In the genomic region with DNA sequence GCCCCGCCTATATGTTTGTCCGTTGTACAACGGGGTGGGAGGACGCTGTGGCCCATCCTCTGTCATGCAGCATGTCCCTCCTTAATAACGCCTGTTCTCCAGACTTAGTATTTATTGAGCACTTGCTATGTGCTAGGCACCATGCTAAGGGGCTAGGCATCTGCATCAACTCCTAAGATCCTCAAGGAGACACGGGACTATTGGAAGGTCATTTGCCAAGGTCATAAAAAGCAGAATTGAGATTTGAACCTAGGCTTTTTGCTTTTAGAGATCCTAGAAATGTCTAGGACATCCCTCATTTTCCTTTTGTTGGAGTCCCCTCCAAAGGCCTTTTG, we compare ENCODE assay signal across 20 cellular contexts. TPM values are rescaled to one million over a fixed set of nuclear protein-coding genes. Genes with fewer than 3 reads are reported as not detected.
DNase-seq lines count a peak whose midpoint lies in the region; ATAC-seq, FAIRE-seq and TF ChIP-seq lines count a peak whose summit lies in the region.
"Had no signal": no experiment of that assay in that cellular context is flagged by ENCODE, and none has a peak within 500 bp of the region (broad histone marks: within the 10 kb centered on the region; RNA-seq: fewer than 3 reads in every experiment).

No MANE protein-coding gene starts in this region.

- no peak for TF ChIP-seq EP300 in K562 (IDR thresholded peaks at IDR 0.05; ENCODE audit: low read length)

- H3K4me3 ChIP-seq in HUES48 (ENCODE audit: low read depth, low read length) (peak overlapping the region; percentile 18; the same call in 1 of the 2 replicates), K562 (no peak overlapping the region)

- H3K79me2 ChIP-seq in K562 (ENCODE audit: control insufficient read depth, insufficient read depth, low read length), result peaks cover 14% of the 10 kb centered on the region

- intact Hi-C loops in K562 (cut with micrococcal nuclease), result loop anchor here (5.0 kb wide), 1 partner anchor 51 kb away; a partner anchor contains a TSS
- intact Hi-C loops in activated CD8-positive, alpha-beta T cell treated with anti-CD3 and anti-CD28 coated beads for 36 hours (cut with micrococcal nuclease), result no loop called here

- no peak overlapping the region for H3K4me3 Mint-ChIP-seq in activated CD8-positive, alpha-beta T cell treated with anti-CD3 and anti-CD28 coated beads for 36 hours
- H3K4me3 Mint-ChIP-seq in activated T-cell treated with anti-CD3 and anti-CD28 coated beads, Interleukin-2, amount 50 U/mL, for 4 hours, result no peak overlapping the region
- H3K4me3 Mint-ChIP-seq: activated T-cell treated with anti-CD3 and anti-CD28 coated beads, Interleukin-2, amount 50 U/mL, for 24 hours; dendritic cell treated with granulocyte-macrophage colony-stimulating factor and Interleukin-4, amounts not matched to agents 40 ng/mL and 50 ng/mL, for 4 days had no signal

- H3K4me2 ChIP-seq in K562 (ENCODE audit: insufficient read depth, low read length), result no peak overlapping the region

- TF ChIP-seq POLR2A in K562 (conservative IDR thresholded peaks at IDR 0.05), result no peak

- no peak for FAIRE-seq in K562 (lab: Jason Lieb, UNC)
- FAIRE-seq: GM18507, urothelium cell line had no signal

- 8% methylated on average over 6 of the region's 6 CpGs for WGBS in K562 (ENCODE audit: insufficient coverage, low coverage, missing lambda C conversion rate)

- H3K36me3 ChIP-seq in HUES48 (ENCODE audit: control insufficient read depth, insufficient read depth, low read length) (no peaks in the 10 kb centered on the region), K562 (ENCODE audit: control insufficient read depth, insufficient read depth, low read length) (peaks cover 2% of the 10 kb centered on the region; the same call in 1 of the 3 replicates)
- H3K36me3 ChIP-seq: brain microvascular endothelial cell had no signal

- peaks cover 20% of the 10 kb centered on the region for H4K20me1 ChIP-seq in K562 (replicated peaks; ENCODE audit: control insufficient read depth, insufficient read depth, low read length)

- CTCF ChIA-PET in K562 (lab: Yijun Ruan, JAX; ENCODE audit: low intra/inter-chr PET ratio), result interaction anchor here (0.6 kb wide), 1 partner anchor 189 kb away, joined by 3 read pairs; no protein-coding TSS in a partner anchor
- CTCF ChIA-PET in activated CD8-positive, alpha-beta T cell treated with anti-CD3 and anti-CD28 coated beads for 36 hours (lab: Charles Lee), result interaction anchor here (0.9 to 2.2 kb wide), 11 partner anchors 8 to 78 kb away, joined by 3 to 13 read pairs (median 5); no protein-coding TSS in a partner anchor

- BruUV-seq in K562 (replicated peaks; lab: Mats Ljungman, UMichigan), result no TSS peak

- DNase-seq in K562 (ENCODE audit: extremely low read depth in 1 of 4, low spot score in 3 of 4), result no peak
- no peak for DNase-seq in activated CD8-positive, alpha-beta T cell treated with anti-CD3 and anti-CD28 coated beads for 36 hours
- no peak for DNase-seq in activated T-cell treated with anti-CD3 and anti-CD28 coated beads, Interleukin-2, amount 50 U/mL, for 4 hours
- no peak for DNase-seq in substantia nigra (lab: John Stamatoyannopoulos, UW)
- DNase-seq: activated T-cell treated with anti-CD3 and anti-CD28 coated beads, Interleukin-2, amount 50 U/mL, for 24 hours; DND-41; foreskin melanocyte; GOT3; NCI-H2171 treated with DMSO at 0.1 percent for 48 hours had no signal

- H3K4me1 Mint-ChIP-seq in activated CD8-positive, alpha-beta T cell treated with anti-CD3 and anti-CD28 coated beads for 36 hours (ENCODE audit: low read depth), result peaks cover 44% of the 10 kb centered on the region
- H3K4me1 Mint-ChIP-seq in activated T-cell treated with anti-CD3 and anti-CD28 coated beads, Interleukin-2, amount 50 U/mL, for 4 hours (ENCODE audit: low read depth), result peaks cover 38% of the 10 kb centered on the region

- no peak overlapping the region for H3K27ac Mint-ChIP-seq in activated CD8-positive, alpha-beta T cell treated with anti-CD3 and anti-CD28 coated beads for 36 hours
- H3K27ac Mint-ChIP-seq: activated naive CD8-positive, alpha-beta T cell; activated T-cell treated with anti-CD3 and anti-CD28 coated beads, Interleukin-2, amount 50 U/mL, for 24 hours; dendritic cell treated with granulocyte-macrophage colony-stimulating factor and Interleukin-4, amounts not matched to agents 40 ng/mL and 50 ng/mL, for 4 days had no signal

- H3K9me3 Mint-ChIP-seq in activated CD8-positive, alpha-beta T cell treated with anti-CD3 and anti-CD28 coated beads for 36 hours, result peaks cover 1% of the 10 kb centered on the region
- no peaks in the 10 kb centered on the region for H3K9me3 Mint-ChIP-seq in activated T-cell treated with anti-CD3 and anti-CD28 coated beads, Interleukin-2, amount 50 U/mL, for 4 hours
- H3K9me3 Mint-ChIP-seq: activated T-cell treated with anti-CD3 and anti-CD28 coated beads, Interleukin-2, amount 50 U/mL, for 24 hours; dendritic cell treated with granulocyte-macrophage colony-stimulating factor and Interleukin-4, amounts not matched to agents 40 ng/mL and 50 ng/mL, for 4 days had no signal

- peaks cover 18% of the 10 kb centered on the region for H3K4me1 ChIP-seq in HUES48 (ENCODE audit: control insufficient read depth, insufficient read depth, low read length)
- H3K4me1 ChIP-seq in K562 (replicated peaks in 1 of 2; ENCODE audit: control insufficient read depth in 2 of 2, insufficient read depth in 2 of 2, low read length in 2 of 2), result peaks cover 48 to 67% of the 10 kb centered on the region in 2 experiments

- POLR2A ChIA-PET in K562 (lab: Yijun Ruan, JAX), result no interaction called here
- POLR2A ChIA-PET in activated CD8-positive, alpha-beta T cell treated with anti-CD3 and anti-CD28 coated beads for 36 hours (lab: Charles Lee), result no interaction called here

- H3K9me3 ChIP-seq in HUES48 (ENCODE audit: control insufficient read depth, insufficient read depth, low read length) (no peaks in the 10 kb centered on the region), K562 (replicated peaks; ENCODE audit: control insufficient read depth, insufficient read depth, low read depth, low read length) (no peaks in the 10 kb centered on the region)

- in situ Hi-C loops in K562 (cut with MboI), result no loop called here

- TF ChIP-seq RAD21 in K562 (CRISPR knock-in tag; conservative IDR thresholded peaks at IDR 0.05 in 1 of 2, IDR thresholded peaks at IDR 0.05 in 1 of 2), result no peak

- TF ChIP-seq CTCF in 22Rv1 (IDR thresholded peaks at IDR 0.05) (no peak), K562 (IDR thresholded peaks at IDR 0.05 in 2 of 3, conservative IDR thresholded peaks at IDR 0.05 in 1 of 3; ENCODE audit: insufficient read depth in 2 of 3, low read depth in 1 of 3, low read length in 3 of 3) (no peak)
- no peak for TF ChIP-seq CTCF in activated CD8-positive, alpha-beta T cell treated with anti-CD3 and anti-CD28 coated beads for 36 hours (IDR thresholded peaks at IDR 0.05)

- H3K9ac ChIP-seq in HUES48 (ENCODE audit: low read depth, low read length) (no peak overlapping the region), K562 (ENCODE audit: insufficient read depth in 1 of 2, low read depth in 2 of 2, low read length in 2 of 2) (no peak overlapping the region)

- no peaks in the 10 kb centered on the region for H3K9me1 ChIP-seq in K562 (ENCODE audit: control insufficient read depth, insufficient read depth, low read length)

- H3K27ac ChIP-seq in 22Rv1, result peak overlapping the region; percentile 69
- H3K27ac ChIP-seq in HUES48 (ENCODE audit: low read depth, low read length), result no peak overlapping the region
- peak overlapping the region; percentile 24; the same call in 2 of the 3 replicates for H3K27ac ChIP-seq in K562 (ENCODE audit: extremely low read depth, low read depth, low read length)
- no peak overlapping the region for H3K27ac ChIP-seq in substantia nigra (ENCODE audit: low read depth, low read length, poor library complexity, severe bottlenecking)
- H3K27ac ChIP-seq: brain microvascular endothelial cell, epithelial cell of prostate had no signal

- no peak for ATAC-seq in K562
- no peak for ATAC-seq in activated CD8-positive, alpha-beta T cell treated with anti-CD3 and anti-CD28 coated beads for 36 hours
- ATAC-seq in activated T-cell treated with anti-CD3 and anti-CD28 coated beads, Interleukin-2, amount 50 U/mL, for 4 hours, result no peak

- H2AFZ ChIP-seq in K562 (ENCODE audit: low read depth, low read length), result peak overlapping the region; percentile 9; the same call in 1 of the 2 replicates

- peaks cover 79% of the 10 kb centered on the region for H3K27me3 Mint-ChIP-seq in activated CD8-positive, alpha-beta T cell treated with anti-CD3 and anti-CD28 coated beads for 36 hours
- H3K27me3 Mint-ChIP-seq in activated T-cell treated with anti-CD3 and anti-CD28 coated beads, Interleukin-2, amount 50 U/mL, for 4 hours (ENCODE audit: low read depth), result peaks cover 81% of the 10 kb centered on the region

- H3K36me3 Mint-ChIP-seq in activated CD8-positive, alpha-beta T cell treated with anti-CD3 and anti-CD28 coated beads for 36 hours (ENCODE audit: low read depth), result no peaks in the 10 kb centered on the region
- no peaks in the 10 kb centered on the region for H3K36me3 Mint-ChIP-seq in activated T-cell treated with anti-CD3 and anti-CD28 coated beads, Interleukin-2, amount 50 U/mL, for 4 hours (ENCODE audit: insufficient read depth)

- peaks cover 25% of the 10 kb centered on the region for H3K27me3 ChIP-seq in HUES48 (ENCODE audit: control insufficient read depth, insufficient read depth, low read length)
- H3K27me3 ChIP-seq in K562 (ENCODE audit: control insufficient read depth in 2 of 2, insufficient read depth in 2 of 2, low read length in 2 of 2), result no peaks in the 10 kb centered on the region; a peak in 1 of 5 replicates

RNA-seq across cellular contexts. Expression of a gene that starts 1.8 kb away (rescaled TPM):
- 16.9 and 44.1 TPM in 2 replicates for total RNA-seq in K562 (2011; cell fraction: chromatin; rRNA removed; ENCODE audit: low replicate concordance)
- 24.6 and 28.7 TPM in 2 replicates for total RNA-seq in K562 (2011; cell fraction: nucleolus; rRNA removed)
- 19.8 and 23.5 TPM in 2 replicates for total RNA-seq in K562 (2011; cell fraction: nucleoplasm; rRNA removed)
- total RNA-seq in K562 (2014; rRNA removed), result 3.9 and 5.7 TPM in 2 replicates
- total RNA-seq in K562 (2014; rRNA removed; fragmentation: Illumina TruSeq; extraction: Trizol), result 1.9 and 2.8 TPM in 2 replicates
- 2.9 and 3.1 TPM in 2 replicates for total RNA-seq in K562 (2015; rRNA removed; fragmentation: Illumina TruSeq; extraction: Trizol)
- 10.3 and 12.1 TPM in 2 replicates for total RNA-seq in K562 (2021)
- 8.2 and 17.4 TPM in 2 replicates for polyA plus RNA-seq in K562 (2011; rRNA removed)
- polyA plus RNA-seq in K562 (2011; cell fraction: cytosol; rRNA removed), result 12.7 and 13.3 TPM in 2 replicates
- 58.3 and 58.5 TPM in 2 replicates for polyA plus RNA-seq in K562 (2011; cell fraction: nucleus; rRNA removed)
- 6.0 and 9.1 TPM in 2 replicates for polyA plus RNA-seq in K562 (2012)
- polyA plus RNA-seq in K562 (2014; fragmentation: Illumina TruSeq; extraction: Trizol), result 6.4 and 8.8 TPM in 2 replicates
- polyA plus RNA-seq in K562 (2014; fragmentation: Nextera tagmentation; extraction: Ambion mirVana), result under 1 TPM; 0.48 to 0.67 TPM
- polyA plus RNA-seq in K562 (2014; rRNA removed), result 7.6 and 10.5 TPM in 2 replicates
- 5.9 and 8.4 TPM in 2 replicates for polyA minus RNA-seq in K562 (2011; rRNA and poly(A)+ RNA removed)
- polyA minus RNA-seq in K562 (2011; cell fraction: cytosol; rRNA and poly(A)+ RNA removed), result 9.2 and 12.7 TPM in 2 replicates
- polyA minus RNA-seq in K562 (2011; cell fraction: nucleus; rRNA and poly(A)+ RNA removed), result 6.7 and 10.0 TPM in 2 replicates
- total RNA-seq in activated CD8-positive, alpha-beta T cell treated with anti-CD3 and anti-CD28 coated beads for 36 hours, result 1 to 10 TPM; 2.4 to 3.0 TPM
- 1 to 10 TPM in 1 of 3 donors, under 1 TPM in 2; 0.37 to 1.0 (median 0.38) TPM for total RNA-seq in activated T-cell treated with anti-CD3 and anti-CD28 coated beads, Interleukin-2, amount 50 U/mL, for 4 hours

RNA-seq across cellular contexts. Expression of a gene that starts 2.1 kb away (rescaled TPM):
- total RNA-seq in K562 (2011; cell fraction: chromatin; rRNA removed; ENCODE audit: low replicate concordance), result 0.76 and 1.6 TPM in 2 replicates
- total RNA-seq in K562 (2011; cell fraction: nucleolus; rRNA removed), result 2.8 and 3.8 TPM in 2 replicates
- 3.1 and 3.4 TPM in 2 replicates for total RNA-seq in K562 (2011; cell fraction: nucleoplasm; rRNA removed)
- total RNA-seq in K562 (2014; rRNA removed) (0.73 and 1.1 TPM in 2 replicates), K562 (2014; rRNA removed; fragmentation: Illumina TruSeq; extraction: Trizol) (0.19 and 0.22 TPM in 2 replicates), K562 (2015; rRNA removed; fragmentation: Illumina TruSeq; extraction: Trizol) (0.40 and 1.1 TPM in 2 replicates), K562 (2021) (0.69 and 2.3 TPM in 2 replicates)
- polyA plus RNA-seq in K562 (2011; rRNA removed) (0.86 and 0.87 TPM in 2 replicates), K562 (2014; fragmentation: Illumina TruSeq; extraction: Trizol) (0.96 and 1.2 TPM in 2 replicates), K562 (2014; fragmentation: Nextera tagmentation; extraction: Ambion mirVana) (under 1 TPM in 1 of 2 experiments, not detected in 1; 0.20 TPM), K562 (2014; rRNA removed) (0.58 and 1.9 TPM in 2 replicates)
- 1.4 and 1.9 TPM in 2 replicates for polyA plus RNA-seq in K562 (2011; cell fraction: cytosol; rRNA removed)
- 0.63 and 1.0 TPM in 2 replicates for polyA plus RNA-seq in K562 (2011; cell fraction: nucleus; rRNA removed)
- 2.0 and 3.5 TPM in 2 replicates for polyA plus RNA-seq in K562 (2012)
- not detected in 2 replicates for polyA minus RNA-seq in K562 (2011; rRNA and poly(A)+ RNA removed)
- polyA minus RNA-seq in K562 (2011; cell fraction: cytosol; rRNA and poly(A)+ RNA removed), result 1.7 TPM in 1 of 2 replicates, not detected in the other
- polyA minus RNA-seq in K562 (2011; cell fraction: nucleus; rRNA and poly(A)+ RNA removed), result 0.56 TPM in 1 of 2 replicates, not detected in the other
- not detected for total RNA-seq in activated CD8-positive, alpha-beta T cell treated with anti-CD3 and anti-CD28 coated beads for 36 hours
- not detected for total RNA-seq in activated T-cell treated with anti-CD3 and anti-CD28 coated beads, Interleukin-2, amount 50 U/mL, for 4 hours
- total RNA-seq: osteocyte, RPMI7951, sciatic nerve had no signal

RNA-seq across cellular contexts. Expression of a gene that starts 30.1 kb away (rescaled TPM):
- total RNA-seq in K562 (2011; cell fraction: chromatin; rRNA removed; ENCODE audit: low replicate concordance), result 24.8 and 63.1 TPM in 2 replicates
- 48.6 and 51.0 TPM in 2 replicates for total RNA-seq in K562 (2011; cell fraction: nucleolus; rRNA removed)
- 42.1 and 45.2 TPM in 2 replicates for total RNA-seq in K562 (2011; cell fraction: nucleoplasm; rRNA removed)
- total RNA-seq in K562 (2014; rRNA removed), result 62.7 and 80.8 TPM in 2 replicates
- total RNA-seq in K562 (2014; rRNA removed; fragmentation: Illumina TruSeq; extraction: Trizol), result 36.7 TPM in 2 replicates
- total RNA-seq in K562 (2015; rRNA removed; fragmentation: Illumina TruSeq; extraction: Trizol), result 60.2 and 61.7 TPM in 2 replicates
- 53.9 and 64.1 TPM in 2 replicates for total RNA-seq in K562 (2021)
- polyA plus RNA-seq in K562 (2011; rRNA removed), result 60.7 and 62.8 TPM in 2 replicates
- 109 and 127 TPM in 2 replicates for polyA plus RNA-seq in K562 (2011; cell fraction: cytosol; rRNA removed)
- 59.9 and 78.3 TPM in 2 replicates for polyA plus RNA-seq in K562 (2011; cell fraction: nucleus; rRNA removed)
- 43.0 and 67.1 TPM in 2 replicates for polyA plus RNA-seq in K562 (2012)
- polyA plus RNA-seq in K562 (2014; fragmentation: Illumina TruSeq; extraction: Trizol), result 46.9 and 74.6 TPM in 2 replicates
- polyA plus RNA-seq in K562 (2014; fragmentation: Nextera tagmentation; extraction: Ambion mirVana), result 10 to 100 TPM; 22.3 to 34.6 TPM
- polyA plus RNA-seq in K562 (2014; rRNA removed), result 78.0 and 107 TPM in 2 replicates
- polyA minus RNA-seq in K562 (2011; rRNA and poly(A)+ RNA removed), result 62.8 and 83.0 TPM in 2 replicates
- 47.4 and 60.5 TPM in 2 replicates for polyA minus RNA-seq in K562 (2011; cell fraction: cytosol; rRNA and poly(A)+ RNA removed)
- polyA minus RNA-seq in K562 (2011; cell fraction: nucleus; rRNA and poly(A)+ RNA removed), result 17.8 and 23.9 TPM in 2 replicates
- 10 to 100 TPM; 40.3 to 44.1 TPM for total RNA-seq in activated CD8-positive, alpha-beta T cell treated with anti-CD3 and anti-CD28 coated beads for 36 hours
- total RNA-seq in activated T-cell treated with anti-CD3 and anti-CD28 coated beads, Interleukin-2, amount 50 U/mL, for 4 hours, result 10 to 100 TPM; 32.3 to 42.7 (median 39.1) TPM

RNA-seq across cellular contexts. Expression of a gene that starts 34.6 kb away (rescaled TPM):
- not detected in 2 replicates for total RNA-seq in K562 (2011; cell fraction: chromatin; rRNA removed; ENCODE audit: low replicate concordance)
- total RNA-seq in K562 (2011; cell fraction: nucleolus; rRNA removed), result not detected in 2 replicates
- not detected in 2 replicates for total RNA-seq in K562 (2011; cell fraction: nucleoplasm; rRNA removed)
- 0.37 TPM in 1 of 2 replicates, not detected in the other for total RNA-seq in K562 (2014; rRNA removed)
- 16.2 and 27.6 TPM in 2 replicates for total RNA-seq in K562 (2014; rRNA removed; fragmentation: Illumina TruSeq; extraction: Trizol)
- total RNA-seq in K562 (2015; rRNA removed; fragmentation: Illumina TruSeq; extraction: Trizol), result 8.4 TPM in 1 of 2 replicates, not detected in the other
- total RNA-seq in K562 (2021), result 42.4 and 49.3 TPM in 2 replicates
- 11.9 and 13.4 TPM in 2 replicates for polyA plus RNA-seq in K562 (2011; rRNA removed)
- 4.1 TPM in 1 of 2 replicates, not detected in the other for polyA plus RNA-seq in K562 (2011; cell fraction: cytosol; rRNA removed)
- 3.7 and 3.9 TPM in 2 replicates for polyA plus RNA-seq in K562 (2011; cell fraction: nucleus; rRNA removed)
- polyA plus RNA-seq in K562 (2012), result 43.9 and 89.6 TPM in 2 replicates
- 3.5 and 28.6 TPM in 2 replicates for polyA plus RNA-seq in K562 (2014; fragmentation: Illumina TruSeq; extraction: Trizol)
- polyA plus RNA-seq in K562 (2014; fragmentation: Nextera tagmentation; extraction: Ambion mirVana), result 10 to 100 TPM; 13.2 to 19.9 TPM
- not detected in 2 replicates for polyA plus RNA-seq in K562 (2014; rRNA removed)
- polyA minus RNA-seq in K562 (2011; rRNA and poly(A)+ RNA removed), result 10.0 and 14.0 TPM in 2 replicates
- not detected in 2 replicates for polyA minus RNA-seq in K562 (2011; cell fraction: cytosol; rRNA and poly(A)+ RNA removed)
- polyA minus RNA-seq in K562 (2011; cell fraction: nucleus; rRNA and poly(A)+ RNA removed), result not detected in 2 replicates
- total RNA-seq in activated CD8-positive, alpha-beta T cell treated with anti-CD3 and anti-CD28 coated beads for 36 hours, result 10 to 100 TPM; 31.1 to 36.2 TPM
- total RNA-seq in activated T-cell treated with anti-CD3 and anti-CD28 coated beads, Interleukin-2, amount 50 U/mL, for 4 hours, result 10 to 100 TPM; 10.3 to 18.8 (median 12.6) TPM
- total RNA-seq: RPMI7951 had no signal

RNA-seq across cellular contexts. Expression of a gene that starts 34.9 kb away (rescaled TPM):
- 60.0 and 151 TPM in 2 replicates for total RNA-seq in K562 (2011; cell fraction: chromatin; rRNA removed; ENCODE audit: low replicate concordance)
- total RNA-seq in K562 (2011; cell fraction: nucleolus; rRNA removed), result 145 and 159 TPM in 2 replicates
- 97.9 and 99.4 TPM in 2 replicates for total RNA-seq in K562 (2011; cell fraction: nucleoplasm; rRNA removed)
- 416 and 546 TPM in 2 replicates for total RNA-seq in K562 (2014; rRNA removed)
- total RNA-seq in K562 (2014; rRNA removed; fragmentation: Illumina TruSeq; extraction: Trizol), result 152 and 249 TPM in 2 replicates
- 343 and 347 TPM in 2 replicates for total RNA-seq in K562 (2015; rRNA removed; fragmentation: Illumina TruSeq; extraction: Trizol)
- 415 and 416 TPM in 2 replicates for total RNA-seq in K562 (2021)
- 206 and 256 TPM in 2 replicates for polyA plus RNA-seq in K562 (2011; rRNA removed)
- polyA plus RNA-seq in K562 (2011; cell fraction: cytosol; rRNA removed), result 525 and 683 TPM in 2 replicates
- polyA plus RNA-seq in K562 (2011; cell fraction: nucleus; rRNA removed), result 194 and 225 TPM in 2 replicates
- polyA plus RNA-seq in K562 (2012), result 497 and 514 TPM in 2 replicates
- 650 and 698 TPM in 2 replicates for polyA plus RNA-seq in K562 (2014; fragmentation: Illumina TruSeq; extraction: Trizol)
- 1,000 to 10,000 TPM in 1 of 2 experiments, 100 to 1,000 TPM in 1; 938 to 1,183 TPM for polyA plus RNA-seq in K562 (2014; fragmentation: Nextera tagmentation; extraction: Ambion mirVana)
- polyA plus RNA-seq in K562 (2014; rRNA removed), result 280 and 401 TPM in 2 replicates
- 113 and 153 TPM in 2 replicates for polyA minus RNA-seq in K562 (2011; rRNA and poly(A)+ RNA removed)
- 241 TPM in 2 replicates for polyA minus RNA-seq in K562 (2011; cell fraction: cytosol; rRNA and poly(A)+ RNA removed)
- polyA minus RNA-seq in K562 (2011; cell fraction: nucleus; rRNA and poly(A)+ RNA removed), result 31.6 and 53.0 TPM in 2 replicates
- 100 to 1,000 TPM; 251 to 262 TPM for total RNA-seq in activated CD8-positive, alpha-beta T cell treated with anti-CD3 and anti-CD28 coated beads for 36 hours
- 100 to 1,000 TPM; 185 to 224 (median 211) TPM for total RNA-seq in activated T-cell treated with anti-CD3 and anti-CD28 coated beads, Interleukin-2, amount 50 U/mL, for 4 hours

Comparison
In these comparisons a context has a peak if more than half of its experiments do, and no peak if none do; other contexts are left out.
1. H3K27ac ChIP-seq: peak in 22Rv1 (single experiment) and K562 (single experiment); none in HUES48 (single experiment) and substantia nigra (single experiment).